In the genomic region with DNA sequence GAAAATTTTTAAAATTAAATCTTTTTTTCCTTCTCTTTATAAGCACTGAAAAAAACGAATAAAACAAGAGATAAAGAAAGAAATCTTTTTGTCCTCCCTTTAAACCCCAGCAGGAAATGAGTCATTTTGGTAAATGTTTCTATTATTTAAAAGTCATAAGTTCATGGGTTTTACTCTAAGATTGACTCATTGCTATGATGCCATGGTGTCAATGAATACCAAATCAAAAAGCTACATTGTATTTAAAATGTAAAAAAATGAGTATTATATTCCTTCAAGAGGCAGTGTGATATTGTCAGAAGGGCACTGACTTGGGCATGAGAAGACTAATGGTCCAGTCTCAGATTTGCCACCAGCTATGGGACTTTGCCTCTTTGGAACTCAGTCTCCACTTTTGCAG, we compare ENCODE assay signal across 10 cellular contexts.
DNase-seq lines count a peak whose midpoint lies in the region; ATAC-seq lines count a peak whose summit lies in the region.
"Had no signal": no experiment of that assay in that cellular context is flagged by ENCODE, and none has a peak within 500 bp of the region (broad histone marks: within the 10 kb centered on the region; RNA-seq: fewer than 3 reads in every experiment).

No MANE protein-coding gene starts in this region.

- ATAC-seq in GM21367 (IDR thresholded peaks at IDR 0.05; ENCODE audit: unreplicated experiment) (peak; percentile 71), HG03108 (IDR thresholded peaks at IDR 0.05; ENCODE audit: unreplicated experiment) (peak; percentile 92)

- DNase-seq in COLO829 (ENCODE audit: low spot score): peak; percentile 90
- peak; percentile 37 for DNase-seq in amniotic epithelial cell (ENCODE audit: low read depth)
- no peak for DNase-seq in NOMO-1 (lab: John Stamatoyannopoulos, UW; ENCODE audit: unreplicated experiment in 2 of 2)
- no peak for DNase-seq in NOMO-1 treated with DMSO at 0.1 percent for 48 hours (lab: John Stamatoyannopoulos, UW; ENCODE audit: unreplicated experiment)
- no peak for DNase-seq in T-helper 9 cell
- no peak for DNase-seq in activated CD8-positive, alpha-beta memory T cell treated with anti-CD3 and anti-CD28 coated beads, Interleukin-2, amount 50 U/mL, for 4 hours
- DNase-seq: activated CD4-positive, alpha-beta T cell treated with anti-CD3 and anti-CD28 coated beads for 1 hour; KBM-7 had no signal

Comparison
In these comparisons a context has a peak if more than half of its experiments do, and no peak if none do; other contexts are left out.
1. DNase-seq: peak in COLO829 (single experiment) and amniotic epithelial cell (single experiment); none in NOMO-1 (0 of 2), NOMO-1 treated with DMSO at 0.1 percent for 48 hours (single experiment), T-helper 9 cell (single experiment) and activated CD8-positive, alpha-beta memory T cell treated with anti-CD3 and anti-CD28 coated beads, Interleukin-2, amount 50 U/mL, for 4 hours (single experiment).